18 cellular contexts compared by ENCODE assay signal in genomic region chr13:23147827-23148226, GRCh38. TPM values are rescaled to one million over a fixed set of nuclear protein-coding genes. Genes with fewer than 3 reads are reported as not detected.
DNase-seq lines count a peak whose midpoint lies in the region; ATAC-seq and TF ChIP-seq lines count a peak whose summit lies in the region.
"Had no signal": no experiment of that assay in that cellular context is flagged by ENCODE, and none has a peak within 500 bp of the region (broad histone marks: within the 10 kb centered on the region; RNA-seq: fewer than 3 reads in every experiment).

No MANE protein-coding gene starts in this region.

- H3K27ac Mint-ChIP-seq in CD14-positive monocyte (peak overlapping the region in 6 of 7 donors; percentile 73 to 97 (median 96)), endothelial cell (ENCODE audit: unreplicated experiment) (peak overlapping the region; percentile 36)
- H3K27ac Mint-ChIP-seq: CD4-positive, alpha-beta memory T cell had no signal

- intact Hi-C loops in CD14-positive monocyte (cut with micrococcal nuclease) (loop anchor here in 1 of 2 donors (10.0 kb wide), 1 partner anchor 1033 kb away; no protein-coding TSS in a partner anchor), upper lobe of right lung (cut with DNase I) (no loop called here)

- no peaks in the 10 kb centered on the region for H4K20me1 ChIP-seq in OCI-LY3 (ENCODE audit: insufficient read depth, low read length)

- peak overlapping the region; percentile 90 for H3K4me2 ChIP-seq in OCI-LY3 (ENCODE audit: low read length)

- ATAC-seq in upper lobe of right lung: peak; percentile 45

- no peak overlapping the region for H3K9ac ChIP-seq in OCI-LY3 (ENCODE audit: low read length)

- H3K27me3 Mint-ChIP-seq in CD14-positive monocyte (ENCODE audit: low read depth in 3 of 3) (peaks cover 0 to 2% (median 0%) of the 10 kb centered on the region in 3 donors), endothelial cell (ENCODE audit: unreplicated experiment) (peaks cover 2% of the 10 kb centered on the region)

- H3K27me3 ChIP-seq in OCI-LY3 (ENCODE audit: low read depth, low read length) (no peaks in the 10 kb centered on the region), upper lobe of right lung (no peaks in the 10 kb centered on the region)

- no peak for TF ChIP-seq CTCF in CD14-positive monocyte (IDR thresholded peaks at IDR 0.05)
- TF ChIP-seq CTCF in OCI-LY3 (IDR thresholded peaks at IDR 0.05; ENCODE audit: low read depth, low read length): no peak
- no peak for TF ChIP-seq CTCF in endothelial cell (IDR thresholded peaks at IDR 0.05; ENCODE audit: unreplicated experiment)
- TF ChIP-seq CTCF in upper lobe of right lung (IDR thresholded peaks at IDR 0.05): no peak

- H2AFZ ChIP-seq in OCI-LY3 (ENCODE audit: low read depth, low read length): no peak overlapping the region

- H3K27ac ChIP-seq in OCI-LY3 (ENCODE audit: low read length) (no peak overlapping the region), upper lobe of right lung (no peak overlapping the region)

- H3K36me3 ChIP-seq in OCI-LY3 (replicated peaks; ENCODE audit: low read depth, low read length): no peaks in the 10 kb centered on the region
- H3K36me3 ChIP-seq in upper lobe of right lung: no peaks in the 10 kb centered on the region

- H3K9me3 Mint-ChIP-seq in CD14-positive monocyte (peaks cover under 1 to 10% (median 3%) of the 10 kb centered on the region in 7 donors), endothelial cell (ENCODE audit: unreplicated experiment) (no peaks in the 10 kb centered on the region)

- no peak for DNase-seq in CD14-positive monocyte (ENCODE audit: low spot score)
- DNase-seq in endothelial cell (ENCODE audit: low spot score): no peak
- no peak for DNase-seq in upper lobe of right lung
- no peak for DNase-seq in pons (ENCODE audit: low spot score)
- no peak for DNase-seq in RKO (ENCODE audit: low spot score)
- no peak for DNase-seq in GOT3 (lab: John Stamatoyannopoulos, UW)
- DNase-seq: 8988T; C1 segment of cervical spinal cord; CD4-positive, alpha-beta memory T cell; COR-L47; DMS153; DMS79 treated with DMSO at 0.1 percent for 48 hours; EL; GDM1; IMR-90; KBM-7 had no signal

- H3K4me1 Mint-ChIP-seq in CD14-positive monocyte: peaks cover 28% of the 10 kb centered on the region
- H3K4me1 Mint-ChIP-seq in endothelial cell (ENCODE audit: unreplicated experiment): no peaks in the 10 kb centered on the region
- H3K4me1 Mint-ChIP-seq: CD4-positive, alpha-beta memory T cell had no signal

- H3K9me3 ChIP-seq in OCI-LY3 (ENCODE audit: insufficient read depth, low read length) (no peaks in the 10 kb centered on the region), upper lobe of right lung (no peaks in the 10 kb centered on the region)

- H3K36me3 Mint-ChIP-seq in CD14-positive monocyte (no peaks in the 10 kb centered on the region), endothelial cell (ENCODE audit: low read depth, unreplicated experiment) (no peaks in the 10 kb centered on the region)
- H3K36me3 Mint-ChIP-seq: CD4-positive, alpha-beta memory T cell had no signal

- H3K79me2 ChIP-seq in OCI-LY3 (ENCODE audit: low read length): no peaks in the 10 kb centered on the region

- peaks cover 27% of the 10 kb centered on the region for H3K4me1 ChIP-seq in OCI-LY3 (ENCODE audit: low read length)
- peaks cover 6% of the 10 kb centered on the region for H3K4me1 ChIP-seq in upper lobe of right lung

- H3K4me3 Mint-ChIP-seq in CD14-positive monocyte (peak overlapping the region in 1 of 2 donors; percentile 16), endothelial cell (ENCODE audit: unreplicated experiment) (no peak overlapping the region)
- H3K4me3 Mint-ChIP-seq: CD4-positive, alpha-beta memory T cell had no signal

- no peak overlapping the region for H3K4me3 ChIP-seq in OCI-LY3 (ENCODE audit: low read length)
- no peak overlapping the region for H3K4me3 ChIP-seq in upper lobe of right lung

RNA-seq across cellular contexts. Expression of gene SGCG, which starts 33.0 kb away (rescaled TPM):
- polyA plus RNA-seq in CD14-positive monocyte: not detected
- 0.59 TPM for total RNA-seq in endothelial cell (ENCODE audit: unreplicated experiment)
- total RNA-seq in upper lobe of right lung: 4.6 TPM
- total RNA-seq: CD4-positive, alpha-beta memory T cell; HT-29 had no signal
- polyA plus RNA-seq: CD4-positive, alpha-beta memory T cell; IMR-90 had no signal
